ENCODE assay signal across 14 cellular contexts in the genomic region with DNA sequence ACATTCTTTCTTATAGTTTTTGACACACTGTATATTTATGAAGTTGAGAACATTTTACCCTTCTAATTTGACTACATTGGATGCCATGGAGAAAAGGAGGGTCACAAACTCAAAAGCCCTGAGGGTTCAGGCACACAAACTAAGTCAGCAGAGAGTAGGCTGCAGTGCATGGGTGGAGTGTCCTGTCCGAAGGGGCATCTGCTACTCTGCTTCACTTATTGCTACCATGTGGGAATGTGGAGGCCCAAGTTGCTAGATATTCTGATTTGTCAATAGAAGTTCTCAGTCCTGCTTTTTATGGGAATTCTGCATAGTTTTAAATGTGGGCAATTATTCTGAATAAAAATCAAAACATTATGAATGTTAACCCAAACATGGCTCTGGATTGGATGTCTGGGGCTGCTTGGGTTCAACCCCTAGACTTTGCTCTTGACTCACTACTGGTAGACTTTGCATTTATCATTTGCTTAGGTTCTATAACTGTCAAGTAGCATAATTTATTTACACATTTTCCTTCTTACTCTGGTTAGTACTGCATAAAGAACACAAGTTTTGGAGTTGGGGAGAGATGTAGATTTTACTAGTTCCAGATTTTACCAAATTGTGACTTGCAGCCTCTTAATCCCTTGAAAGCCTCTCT.
DNase-seq lines count a peak whose midpoint lies in the region; ATAC-seq, FAIRE-seq and TF ChIP-seq lines count a peak whose summit lies in the region.
"Had no signal": no experiment of that assay in that cellular context is flagged by ENCODE, and none has a peak within 500 bp of the region (broad histone marks: within the 10 kb centered on the region; RNA-seq: fewer than 3 reads in every experiment).

No MANE protein-coding gene starts in this region.

- H3K4me3 ChIP-seq in HepG2 (replicated peaks in 1 of 3; ENCODE audit: insufficient read depth in 1 of 3, low read depth in 2 of 3, low read length in 3 of 3) (peak overlapping the region in 1 of 3 experiments; percentile 4; a peak in 1 of 6 replicates), right lobe of liver (no peak overlapping the region), gastroesophageal sphincter (no peak overlapping the region), sigmoid colon (no peak overlapping the region)

- peak overlapping the region; percentile 79; the same call in 1 of the 2 replicates for H3K4me2 ChIP-seq in HepG2 (ENCODE audit: low read depth, low read length)

- in situ Hi-C loops in HepG2 (cut with HindIII; ENCODE audit: extremely low pct_ligation_motif_present, low pct_unique_long_range_greater_than_20kb), result no loop called here

- H3K79me2 ChIP-seq in HepG2 (ENCODE audit: insufficient read depth, low read length), result peaks cover 6% of the 10 kb centered on the region

- intact Hi-C loops in HepG2 (cut with micrococcal nuclease; ENCODE audit: unreplicated experiment) (loop anchor here (2.0 kb wide), 1 partner anchor 173 kb away; no protein-coding TSS in a partner anchor), right lobe of liver (cut with DNase I) (no loop called here), sigmoid colon (cut with DNase I) (loop anchor here (5.0 to 10.0 kb wide), 3 partner anchors 254 to 547 kb away; a partner anchor contains a TSS)

- peaks cover 60% of the 10 kb centered on the region for H3K4me1 ChIP-seq in HepG2 (ENCODE audit: insufficient read depth, low read length)
- H3K4me1 ChIP-seq in right lobe of liver, result peaks cover 0 to 9% (median 0%) of the 10 kb centered on the region in 4 donors
- H3K4me1 ChIP-seq in gastroesophageal sphincter, result peaks cover 7 to 46% (median 13%) of the 10 kb centered on the region in 3 donors
- H3K4me1 ChIP-seq in sigmoid colon, result peaks cover 0 to 42% (median 40%) of the 10 kb centered on the region in 4 donors

- CTCF ChIA-PET in HepG2 (lab: Yijun Ruan, JAX; ENCODE audit: low intra/inter-chr PET ratio, low total read pairs), result no interaction called here

- TF ChIP-seq POLR2A in HepG2 (IDR thresholded peaks at IDR 0.05; ENCODE audit: insufficient read depth in 1 of 2, low read depth in 2 of 2, low read length in 2 of 2), result no peak
- TF ChIP-seq POLR2A in right lobe of liver (IDR thresholded peaks at IDR 0.05), result no peak
- TF ChIP-seq POLR2A in gastroesophageal sphincter (IDR thresholded peaks at IDR 0.05), result no peak
- no peak for TF ChIP-seq POLR2A in sigmoid colon (IDR thresholded peaks at IDR 0.05)

- no TSS peak for BruUV-seq in HepG2 (replicated peaks; lab: Mats Ljungman, UMichigan)

- H3K9me3 ChIP-seq in HepG2 (ENCODE audit: low read length) (peaks cover 9% of the 10 kb centered on the region), right lobe of liver (no peaks in the 10 kb centered on the region), gastroesophageal sphincter (no peaks in the 10 kb centered on the region), sigmoid colon (no peaks in the 10 kb centered on the region)

- no peak for TF ChIP-seq EP300 in HepG2 (IDR thresholded peaks at IDR 0.05; ENCODE audit: low read depth in 2 of 2, low read length in 2 of 2)
- no peak for TF ChIP-seq EP300 in HepG2 (CRISPR knock-in tag; IDR thresholded peaks at IDR 0.05; ENCODE audit: borderline replicate concordance)
- TF ChIP-seq EP300 in gastroesophageal sphincter (IDR thresholded peaks at IDR 0.05), result no peak
- no peak for TF ChIP-seq EP300 in sigmoid colon (IDR thresholded peaks at IDR 0.05)

- H3K27ac ChIP-seq in HepG2 (ENCODE audit: extremely low read length, insufficient read depth, low read length) (peak overlapping the region; percentile 92), right lobe of liver (no peak overlapping the region), gastroesophageal sphincter (peak overlapping the region; percentile 1 to 81 (median 78)), sigmoid colon (peak overlapping the region; percentile 45 to 75 (median 70))

- TF ChIP-seq RAD21 in HepG2 (CRISPR knock-in tag; IDR thresholded peaks at IDR 0.05), result no peak

- ATAC-seq in HepG2 (no peak), right lobe of liver (no peak), gastroesophageal sphincter (no peak)

- H3K9ac ChIP-seq in HepG2 (ENCODE audit: insufficient read depth, low read depth, low read length), result no peak overlapping the region

- POLR2A ChIA-PET in HepG2 (lab: Yijun Ruan, JAX), result interaction anchor here (1.9 to 2.9 kb wide), 2 partner anchors 96 to 252 kb away, joined by 12 read pairs; no protein-coding TSS in a partner anchor

- TF ChIP-seq CTCF in HepG2 (CRISPR knock-in tag; IDR thresholded peaks at IDR 0.05) (no peak), right lobe of liver (IDR thresholded peaks at IDR 0.05) (no peak), gastroesophageal sphincter (IDR thresholded peaks at IDR 0.05) (no peak), sigmoid colon (IDR thresholded peaks at IDR 0.05) (no peak)

- FAIRE-seq in HepG2 (lab: Jason Lieb, UNC), result no peak
- FAIRE-seq in frontal cortex (lab: Jason Lieb, UNC), result no peak

- no peaks in the 10 kb centered on the region for H4K20me1 ChIP-seq in HepG2 (ENCODE audit: insufficient read depth, low read length)

- DNase-seq in HepG2 (ENCODE audit: low spot score) (no peak), right lobe of liver (no peak), sigmoid colon (no peak), frontal cortex (ENCODE audit: low spot score in 2 of 2) (no peak), NOMO-1 treated with dmso at 0.1 percent for 144 hours (lab: John Stamatoyannopoulos, UW; ENCODE audit: unreplicated experiment) (no peak), C1 segment of cervical spinal cord (lab: John Stamatoyannopoulos, UW) (no peak)
- no peak for DNase-seq in effector CD4-positive, alpha-beta T cell
- DNase-seq: activated CD4-positive, alpha-beta T cell treated with anti-CD3 and anti-CD28 coated beads, Interleukin-2, amount 50 U/mL, for 1 hour; activated naive CD4-positive, alpha-beta T cell; naive B cell; NCI-H146; RPMI8226; stimulated activated naive CD4-positive, alpha-beta T cell treated with Interleukin-2 at 50 U/mL for 16 hours had no signal

- H3K27me3 ChIP-seq in HepG2 (ENCODE audit: control insufficient read depth in 1 of 2, insufficient read depth in 2 of 2, low read length in 2 of 2), result no peaks in the 10 kb centered on the region
- no peaks in the 10 kb centered on the region for H3K27me3 ChIP-seq in right lobe of liver
- H3K27me3 ChIP-seq in gastroesophageal sphincter, result no peaks in the 10 kb centered on the region
- no peaks in the 10 kb centered on the region for H3K27me3 ChIP-seq in sigmoid colon

- peaks cover 3 to 9% of the 10 kb centered on the region in 2 experiments; a peak in 1 of 5 replicates for H3K36me3 ChIP-seq in HepG2 (replicated peaks in 1 of 2; ENCODE audit: control insufficient read depth in 1 of 2, insufficient read depth in 2 of 2, low read length in 2 of 2)
- no peaks in the 10 kb centered on the region for H3K36me3 ChIP-seq in right lobe of liver
- no peaks in the 10 kb centered on the region for H3K36me3 ChIP-seq in gastroesophageal sphincter
- no peaks in the 10 kb centered on the region for H3K36me3 ChIP-seq in sigmoid colon

- 100% methylated on average over 1 of the region's 1 CpG for WGBS in HepG2 (ENCODE audit: low lambda C conversion rate)
- WGBS in right lobe of liver (ENCODE audit: insufficient coverage, low coverage, low lambda C conversion rate, missing lambda C conversion rate), result 100% methylated on average over 1 of the region's 1 CpG
- 33 to 56% methylated on average over 1 of the region's 1 CpG for whole genome bisulfite sequencing in gastroesophageal sphincter (ENCODE audit: low coverage in 1 of 2), 2 donors
- 81 to 84% methylated on average over 1 of the region's 1 CpG for WGBS in sigmoid colon, 2 donors

- no peak overlapping the region for H2AFZ ChIP-seq in HepG2 (ENCODE audit: low read length)

TF ChIP-seq in HepG2, 621 proteins besides CTCF, POLR2A, EP300 and RAD21 (continues in another document):
- TF ChIP-seq, protein P1, sequence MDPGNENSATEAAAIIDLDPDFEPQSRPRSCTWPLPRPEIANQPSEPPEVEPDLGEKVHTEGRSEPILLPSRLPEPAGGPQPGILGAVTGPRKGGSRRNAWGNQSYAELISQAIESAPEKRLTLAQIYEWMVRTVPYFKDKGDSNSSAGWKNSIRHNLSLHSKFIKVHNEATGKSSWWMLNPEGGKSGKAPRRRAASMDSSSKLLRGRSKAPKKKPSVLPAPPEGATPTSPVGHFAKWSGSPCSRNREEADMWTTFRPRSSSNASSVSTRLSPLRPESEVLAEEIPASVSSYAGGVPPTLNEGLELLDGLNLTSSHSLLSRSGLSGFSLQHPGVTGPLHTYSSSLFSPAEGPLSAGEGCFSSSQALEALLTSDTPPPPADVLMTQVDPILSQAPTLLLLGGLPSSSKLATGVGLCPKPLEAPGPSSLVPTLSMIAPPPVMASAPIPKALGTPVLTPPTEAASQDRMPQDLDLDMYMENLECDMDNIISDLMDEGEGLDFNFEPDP (CRISPR knock-in tag; conservative IDR thresholded peaks at IDR 0.05), result no peak
- TF ChIP-seq RBM22 (optimal IDR thresholded peaks at IDR 0.05; ENCODE audit: low read length), result no peak
- TF ChIP-seq, protein P2, sequence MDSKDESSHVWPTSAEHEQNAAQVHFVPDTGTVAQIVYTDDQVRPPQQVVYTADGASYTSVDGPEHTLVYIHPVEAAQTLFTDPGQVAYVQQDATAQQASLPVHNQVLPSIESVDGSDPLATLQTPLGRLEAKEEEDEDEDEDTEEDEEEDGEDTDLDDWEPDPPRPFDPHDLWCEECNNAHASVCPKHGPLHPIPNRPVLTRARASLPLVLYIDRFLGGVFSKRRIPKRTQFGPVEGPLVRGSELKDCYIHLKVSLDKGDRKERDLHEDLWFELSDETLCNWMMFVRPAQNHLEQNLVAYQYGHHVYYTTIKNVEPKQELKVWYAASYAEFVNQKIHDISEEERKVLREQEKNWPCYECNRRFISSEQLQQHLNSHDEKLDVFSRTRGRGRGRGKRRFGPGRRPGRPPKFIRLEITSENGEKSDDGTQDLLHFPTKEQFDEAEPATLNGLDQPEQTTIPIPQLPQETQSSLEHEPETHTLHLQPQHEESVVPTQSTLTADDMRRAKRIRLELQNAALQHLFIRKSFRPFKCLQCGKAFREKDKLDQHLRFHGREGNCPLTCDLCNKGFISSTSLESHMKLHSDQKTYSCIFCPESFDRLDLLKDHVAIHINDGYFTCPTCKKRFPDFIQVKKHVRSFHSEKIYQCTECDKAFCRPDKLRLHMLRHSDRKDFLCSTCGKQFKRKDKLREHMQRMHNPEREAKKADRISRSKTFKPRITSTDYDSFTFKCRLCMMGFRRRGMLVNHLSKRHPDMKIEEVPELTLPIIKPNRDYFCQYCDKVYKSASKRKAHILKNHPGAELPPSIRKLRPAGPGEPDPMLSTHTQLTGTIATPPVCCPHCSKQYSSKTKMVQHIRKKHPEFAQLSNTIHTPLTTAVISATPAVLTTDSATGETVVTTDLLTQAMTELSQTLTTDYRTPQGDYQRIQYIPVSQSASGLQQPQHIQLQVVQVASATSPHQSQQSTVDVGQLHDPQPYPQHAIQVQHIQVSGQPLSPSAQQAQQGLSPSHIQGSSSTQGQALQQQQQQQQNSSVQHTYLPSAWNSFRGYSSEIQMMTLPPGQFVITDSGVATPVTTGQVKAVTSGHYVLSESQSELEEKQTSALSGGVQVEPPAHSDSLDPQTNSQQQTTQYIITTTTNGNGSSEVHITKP (CRISPR knock-in tag; IDR thresholded peaks at IDR 0.05; ENCODE audit: low read depth), result no peak

Comparison
In these comparisons a context has a peak if more than half of its experiments do, and no peak if none do; other contexts are left out.
1. H3K27ac ChIP-seq: peak in HepG2 (single experiment), gastroesophageal sphincter (4 of 4) and sigmoid colon (4 of 4); none in right lobe of liver (0 of 3).
2. intact Hi-C loops: an anchor here in HepG2 (2.0 kb wide) and sigmoid colon (5.0 to 10.0 kb wide); none called in right lobe of liver.